In the genomic region with DNA sequence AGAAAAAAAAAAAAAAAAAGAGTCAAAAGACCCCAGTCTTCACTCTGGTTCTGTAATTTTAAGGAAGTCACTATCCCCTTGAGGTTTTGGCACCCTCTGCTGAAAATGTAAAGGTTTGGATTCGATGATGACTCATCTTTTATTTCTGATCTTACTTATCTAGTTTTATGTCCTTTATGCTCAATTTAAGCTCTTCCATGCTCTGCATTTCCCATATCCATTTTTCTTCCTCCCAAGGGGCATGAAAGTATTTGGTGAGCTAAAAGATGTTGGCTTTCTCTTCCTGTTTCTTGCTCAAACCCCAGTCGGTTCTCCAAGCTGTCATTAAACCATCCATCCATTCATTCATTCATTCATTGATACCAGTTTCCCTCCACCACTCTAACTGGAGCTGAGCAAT, we compare ENCODE assay signal across 1 cellular context.
TF ChIP-seq lines count a peak whose summit lies in the region.

No MANE protein-coding gene starts in this region.

TF ChIP-seq in K562, 482 proteins besides CTCF, POLR2A, EP300 and RAD21:
- 0 out of 2 replicates have a peak, but pooled peaks have one; percentile 12 for TF ChIP-seq ZNF316 (IDR thresholded peaks at IDR 0.05)
- TF ChIP-seq MAFG (tag; conservative IDR thresholded peaks at IDR 0.05), result peak; percentile 22; the same call in 1 of the 2 replicates
- no peak for TF ChIP-seq PCBP1 (IDR thresholded peaks at IDR 0.05; ENCODE audit: low read depth, low read length, poor library complexity, severe bottlenecking)
- TF ChIP-seq SAFB2 (IDR thresholded peaks at IDR 0.05; ENCODE audit: borderline replicate concordance, low read depth, low read length, severe bottlenecking), result no peak
- no peak for TF ChIP-seq PHB (CRISPR knock-in tag; IDR thresholded peaks at IDR 0.05)
